ENCODE assay signal across 34 cellular contexts in the genomic region with DNA sequence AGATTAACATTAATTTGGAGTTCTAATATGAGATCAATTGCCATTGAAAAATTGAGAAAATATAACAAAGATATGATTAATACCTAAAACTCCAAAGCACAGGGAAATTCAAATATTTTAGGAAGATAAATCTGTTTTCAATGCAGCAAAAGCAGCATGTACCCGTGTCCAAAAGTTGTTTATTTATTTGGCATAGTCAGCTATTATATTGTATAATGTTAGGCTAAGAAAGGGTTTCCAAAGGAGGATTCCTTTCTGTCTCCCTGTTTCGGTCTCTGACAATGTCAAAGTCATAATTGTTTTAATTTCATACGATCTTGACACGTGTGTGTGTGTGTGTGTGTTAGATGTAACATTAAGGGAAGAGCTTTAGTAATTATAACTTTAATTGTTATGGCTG.
"Had no signal": no experiment of that assay in that cellular context is flagged by ENCODE, and none has a peak within 500 bp of the region (broad histone marks: within the 10 kb centered on the region; RNA-seq: fewer than 3 reads in every experiment).

No MANE protein-coding gene starts in this region.

- H3K27me3 ChIP-seq: MG63 had no signal

- DNase-seq: Karpas-422, Kasumi-1, MG63, MM.1S, MV-4-11, NCI-H1048, NCI-H1092, NCI-H1092 treated with DMSO at 0.1 percent for 48 hours, NCI-H1105, NCI-H1105 treated with DMSO at 0.1 percent for 48 hours, NCI-H1417, NCI-H1417 treated with DMSO at 0.1 percent for 48 hours, NCI-H1436, NCI-H1436 treated with DMSO at 0.1 percent for 48 hours, NCI-H146, NCI-H1694, NCI-H1694 treated with DMSO at 0.1 percent for 48 hours, NCI-H187, NCI-H187 treated with DMSO at 0.1 percent for 48 hours, NCI-H1930, NCI-H2029, NCI-H2029 treated with DMSO at 0.1 percent for 48 hours, NCI-H2081, NCI-H2081 treated with DMSO at 0.1 percent for 48 hours, NCI-H2107, NCI-H2171, NCI-H2171 treated with DMSO at 0.1 percent for 48 hours, NCI-H2227 treated with DMSO at 0.1 percent for 48 hours, NCI-H226, NCI-H345, NCI-H446, NCI-H446 treated with DMSO at 0.1 percent for 48 hours, NCI-H510A, NCI-H510A treated with DMSO at 0.1 percent for 48 hours had no signal

- H3K36me3 ChIP-seq: MG63 had no signal

- H3K9me3 ChIP-seq: MG63 had no signal

- H3K4me3 ChIP-seq: MG63 had no signal
